ENCODE assay signal across 15 cellular contexts in genomic region chr11:33500331-33500730, GRCh38.
DNase-seq lines count a peak whose midpoint lies in the region; ATAC-seq lines count a peak whose summit lies in the region.
"Had no signal": no experiment of that assay in that cellular context is flagged by ENCODE, and none has a peak within 500 bp of the region (broad histone marks: within the 10 kb centered on the region; RNA-seq: fewer than 3 reads in every experiment).

No MANE protein-coding gene starts in this region.

- no peak overlapping the region for H3K9ac ChIP-seq in adipocyte (ENCODE audit: low read length)
- H3K9ac ChIP-seq: BLaER1 had no signal

- CTCF ChIA-PET in activated CD4-positive, alpha-beta T cell treated with anti-CD3 and anti-CD28 coated beads, Interleukin-2, amount 10 ng/mL, durations not matched to agents 7 days and 5 days (lab: Charles Lee): no interaction called here

- POLR2A ChIA-PET in activated CD4-positive, alpha-beta T cell treated with anti-CD3 and anti-CD28 coated beads, Interleukin-2, amount 10 ng/mL, durations not matched to agents 7 days and 5 days (lab: Charles Lee): no interaction called here

- ATAC-seq in HG03457 (IDR thresholded peaks at IDR 0.05; ENCODE audit: unreplicated experiment): no peak
- no peak for ATAC-seq in stimulated activated naive B cell treated with anti-CD40 and anti-IgM and Interleukin-4, amounts not matched to agents 10 μg/mL and 1 μg/mL and 100 μg/mL, for 72 hours (replicated peaks)
- ATAC-seq: GM23338, HepG2 had no signal

- H3K27ac Mint-ChIP-seq in stimulated activated naive B cell treated with anti-CD40 and anti-IgM and Interleukin-4, amounts not matched to agents 10 μg/mL and 1 μg/mL and 100 μg/mL, for 72 hours: no peak overlapping the region
- no peak overlapping the region for H3K27ac Mint-ChIP-seq in activated CD4-positive, alpha-beta T cell treated with anti-CD3 and anti-CD28 coated beads, Interleukin-2, amount 10 ng/mL, durations not matched to agents 7 days and 5 days
- H3K27ac Mint-ChIP-seq: CD14-positive monocyte; CD4-positive, alpha-beta memory T cell; GM23338 had no signal

- no peaks in the 10 kb centered on the region for H3K36me3 Mint-ChIP-seq in stimulated activated naive B cell treated with anti-CD40 and anti-IgM and Interleukin-4, amounts not matched to agents 10 μg/mL and 1 μg/mL and 100 μg/mL, for 72 hours
- H3K36me3 Mint-ChIP-seq in activated CD4-positive, alpha-beta T cell treated with anti-CD3 and anti-CD28 coated beads, Interleukin-2, amount 10 ng/mL, durations not matched to agents 7 days and 5 days (ENCODE audit: low read depth): no peaks in the 10 kb centered on the region
- H3K36me3 Mint-ChIP-seq: CD14-positive monocyte; CD4-positive, alpha-beta memory T cell had no signal

- H3K9me3 ChIP-seq in adipocyte (ENCODE audit: control insufficient read depth, low read length): no peaks in the 10 kb centered on the region
- H3K9me3 ChIP-seq: BLaER1 had no signal

- no peaks in the 10 kb centered on the region for H3K36me3 ChIP-seq in adipocyte (ENCODE audit: control insufficient read depth, insufficient read depth, low read length, severe bottlenecking)
- H3K36me3 ChIP-seq: BLaER1 had no signal

- H3K9me3 Mint-ChIP-seq in stimulated activated naive B cell treated with anti-CD40 and anti-IgM and Interleukin-4, amounts not matched to agents 10 μg/mL and 1 μg/mL and 100 μg/mL, for 72 hours: no peaks in the 10 kb centered on the region
- H3K9me3 Mint-ChIP-seq in activated CD4-positive, alpha-beta T cell treated with anti-CD3 and anti-CD28 coated beads, Interleukin-2, amount 10 ng/mL, durations not matched to agents 7 days and 5 days: no peaks in the 10 kb centered on the region
- H3K9me3 Mint-ChIP-seq: GM23338 had no signal

- DNase-seq in GM03348 (ENCODE audit: low spot score) (peak; percentile 37), adipocyte (ENCODE audit: low read depth) (peak; percentile 2), iris pigment epithelial cell (ENCODE audit: low read depth) (peak; percentile 13), AG08395 (ENCODE audit: low spot score) (no peak)
- DNase-seq in stimulated activated naive B cell treated with anti-CD40 and anti-IgM and Interleukin-4, amounts not matched to agents 10 μg/mL and 1 μg/mL and 100 μg/mL, for 72 hours: no peak
- no peak for DNase-seq in activated CD4-positive, alpha-beta T cell treated with anti-CD3 and anti-CD28 coated beads, Interleukin-2, amount 10 ng/mL, durations not matched to agents 7 days and 5 days
- DNase-seq: CD4-positive, alpha-beta memory T cell; DMS153; DMS79 treated with DMSO at 0.1 percent for 48 hours; KG1 had no signal

- H3K27me3 ChIP-seq in adipocyte (replicated peaks; ENCODE audit: control insufficient read depth, insufficient read depth, low read length): no peaks in the 10 kb centered on the region
- H3K27me3 ChIP-seq: BLaER1 had no signal

- no peak overlapping the region for H3K4me3 ChIP-seq in adipocyte (ENCODE audit: low read length)
- H3K4me3 ChIP-seq: BLaER1, GM23338 had no signal

- H3K4me1 ChIP-seq in adipocyte (ENCODE audit: control insufficient read depth, insufficient read depth, low read length): peaks cover 5% of the 10 kb centered on the region
- H3K4me1 ChIP-seq: BLaER1 had no signal

- no peaks in the 10 kb centered on the region for H3K4me1 Mint-ChIP-seq in stimulated activated naive B cell treated with anti-CD40 and anti-IgM and Interleukin-4, amounts not matched to agents 10 μg/mL and 1 μg/mL and 100 μg/mL, for 72 hours
- no peaks in the 10 kb centered on the region for H3K4me1 Mint-ChIP-seq in activated CD4-positive, alpha-beta T cell treated with anti-CD3 and anti-CD28 coated beads, Interleukin-2, amount 10 ng/mL, durations not matched to agents 7 days and 5 days
- H3K4me1 Mint-ChIP-seq: CD14-positive monocyte; CD4-positive, alpha-beta memory T cell; GM23338 had no signal

- no peak overlapping the region for H3K4me3 Mint-ChIP-seq in stimulated activated naive B cell treated with anti-CD40 and anti-IgM and Interleukin-4, amounts not matched to agents 10 μg/mL and 1 μg/mL and 100 μg/mL, for 72 hours
- no peak overlapping the region for H3K4me3 Mint-ChIP-seq in activated CD4-positive, alpha-beta T cell treated with anti-CD3 and anti-CD28 coated beads, Interleukin-2, amount 10 ng/mL, durations not matched to agents 7 days and 5 days
- H3K4me3 Mint-ChIP-seq: CD14-positive monocyte; CD4-positive, alpha-beta memory T cell; GM23338 had no signal

- peaks cover 11 to 12% of the 10 kb centered on the region in 2 donors for H3K27me3 Mint-ChIP-seq in stimulated activated naive B cell treated with anti-CD40 and anti-IgM and Interleukin-4, amounts not matched to agents 10 μg/mL and 1 μg/mL and 100 μg/mL, for 72 hours
- H3K27me3 Mint-ChIP-seq in activated CD4-positive, alpha-beta T cell treated with anti-CD3 and anti-CD28 coated beads, Interleukin-2, amount 10 ng/mL, durations not matched to agents 7 days and 5 days: no peaks in the 10 kb centered on the region

Comparison
In these comparisons a context has a peak if more than half of its experiments do, and no peak if none do; other contexts are left out.
1. DNase-seq: peak in GM03348 (single experiment), adipocyte (single experiment) and iris pigment epithelial cell (single experiment); none in AG08395 (single experiment), stimulated activated naive B cell treated with anti-CD40 and anti-IgM and Interleukin-4, amounts not matched to agents 10 μg/mL and 1 μg/mL and 100 μg/mL, for 72 hours (single experiment) and activated CD4-positive, alpha-beta T cell treated with anti-CD3 and anti-CD28 coated beads, Interleukin-2, amount 10 ng/mL, durations not matched to agents 7 days and 5 days (single experiment).